Comparison of ENCODE assay signal across 29 cellular contexts in genomic region chr15:65038838-65039237, GRCh38. TPM values are rescaled to one million over a fixed set of nuclear protein-coding genes. Genes with fewer than 3 reads are reported as not detected.
"Had no signal": no experiment of that assay in that cellular context is flagged by ENCODE, and none has a peak within 500 bp of the region (broad histone marks: within the 10 kb centered on the region; RNA-seq: fewer than 3 reads in every experiment).

No MANE protein-coding gene starts in this region.

- H3K4me3 ChIP-seq: Peyer's patch had no signal

- ATAC-seq: activated CD4-positive, CD25-positive, alpha-beta regulatory T cell treated with anti-CD3 and anti-CD28 coated beads, Interleukin-2, amount 50 U/mL, for 24 hours; activated CD8-positive, alpha-beta T cell treated with anti-CD3 and anti-CD28 coated beads, Interleukin-2, amount 10 ng/mL, durations not matched to agents 7 days and 5 days had no signal

- DNase-seq: activated CD4-positive, alpha-beta T cell treated with anti-CD3 and anti-CD28 coated beads for 4 hours; activated CD4-positive, alpha-beta T cell treated with anti-CD3 and anti-CD28 coated beads, Interleukin-2, amount 50 U/mL, for 4 hours; activated CD8-positive, alpha-beta T cell treated with anti-CD3 and anti-CD28 coated beads, Interleukin-2, amount 10 ng/mL, durations not matched to agents 7 days and 5 days; activated effector memory CD4-positive, alpha-beta T cell treated with Interleukin-2 at 50 U/mL for 16 hours; activated naive CD4-positive, alpha-beta T cell; activated T-cell treated with anti-CD3 and anti-CD28 coated beads, Interleukin-2, amount 50 U/mL, for 24 hours; aorta; KG1; NCI-H1092; NCI-H1417 treated with DMSO at 0.1 percent for 48 hours; NCI-H1694; NCI-H2029; NCI-H2107; NCI-H2171 treated with DMSO at 0.1 percent for 48 hours; NCI-H226; NCI-H510A; NCI-H526 treated with DMSO at 0.1 percent for 48 hours; Peyer's patch; SHP77 treated with DMSO at 0.1 percent for 48 hours had no signal

- H3K36me3 ChIP-seq: Peyer's patch had no signal

- H3K9me3 Mint-ChIP-seq: activated naive CD4-positive, alpha-beta T cell treated with anti-CD3 and anti-CD28 coated beads, Interleukin-2, amount 50 U/mL, for 24 hours; activated T-cell treated with anti-CD3 and anti-CD28 coated beads, Interleukin-2, amount 50 U/mL, for 24 hours; activated T-helper 1 cell treated with anti-CD3 and anti-CD28 coated beads, Interleukin-12 subunit alpha, Interleukin-12 subunit beta, Interleukin-2, Interleukin-4 antibody, amounts not matched to agents 30 ng/mL and 10 ng/mL and 1 ng/mL, durations not matched to agents 14 hours and 24 hours and 36 hours; central memory CD8-positive, alpha-beta T cell; T-helper 1 cell treated with Interleukin-12 subunit alpha and Interleukin-12 subunit beta and Interleukin-4 antibody, amounts not matched to agents 30 μg/mL and 1 μg/mL, for 36 hours had no signal

- H3K27me3 ChIP-seq: Peyer's patch had no signal

- FAIRE-seq: bronchial epithelial cell had no signal

- H3K27ac Mint-ChIP-seq: activated CD8-positive, alpha-beta T cell treated with anti-CD3 and anti-CD28 coated beads, Interleukin-2, amount 10 ng/mL, durations not matched to agents 7 days and 5 days; activated naive CD4-positive, alpha-beta T cell treated with anti-CD3 and anti-CD28 coated beads, Interleukin-2, amount 50 U/mL, for 24 hours; activated T-cell treated with anti-CD3 and anti-CD28 coated beads, Interleukin-2, amount 50 U/mL, for 24 hours; activated T-helper 1 cell treated with anti-CD3 and anti-CD28 coated beads, Interleukin-12 subunit alpha, Interleukin-12 subunit beta, Interleukin-2, Interleukin-4 antibody, amounts not matched to agents 30 ng/mL and 10 ng/mL and 1 ng/mL, durations not matched to agents 14 hours and 24 hours and 36 hours; T-helper 1 cell treated with Interleukin-12 subunit alpha and Interleukin-12 subunit beta and Interleukin-4 antibody, amounts not matched to agents 30 μg/mL and 1 μg/mL, for 36 hours had no signal

- H3K27me3 Mint-ChIP-seq: activated naive CD4-positive, alpha-beta T cell treated with anti-CD3 and anti-CD28 coated beads, Interleukin-2, amount 50 U/mL, for 24 hours; activated T-cell treated with anti-CD3 and anti-CD28 coated beads, Interleukin-2, amount 50 U/mL, for 24 hours; central memory CD8-positive, alpha-beta T cell had no signal

- H3K9me3 ChIP-seq: Peyer's patch had no signal

- H3K4me3 Mint-ChIP-seq: activated CD8-positive, alpha-beta T cell treated with anti-CD3 and anti-CD28 coated beads, Interleukin-2, amount 10 ng/mL, durations not matched to agents 7 days and 5 days; activated naive CD4-positive, alpha-beta T cell treated with anti-CD3 and anti-CD28 coated beads, Interleukin-2, amount 50 U/mL, for 24 hours; activated T-cell treated with anti-CD3 and anti-CD28 coated beads, Interleukin-2, amount 50 U/mL, for 24 hours; activated T-helper 1 cell treated with anti-CD3 and anti-CD28 coated beads, Interleukin-12 subunit alpha, Interleukin-12 subunit beta, Interleukin-2, Interleukin-4 antibody, amounts not matched to agents 30 ng/mL and 10 ng/mL and 1 ng/mL, durations not matched to agents 14 hours and 24 hours and 36 hours; central memory CD8-positive, alpha-beta T cell; T-helper 1 cell treated with Interleukin-12 subunit alpha and Interleukin-12 subunit beta and Interleukin-4 antibody, amounts not matched to agents 30 μg/mL and 1 μg/mL, for 36 hours had no signal

- H3K36me3 Mint-ChIP-seq: activated naive CD4-positive, alpha-beta T cell treated with anti-CD3 and anti-CD28 coated beads, Interleukin-2, amount 50 U/mL, for 24 hours had no signal

- H3K27ac ChIP-seq: Peyer's patch, RWPE1 had no signal

RNA-seq across cellular contexts. Expression of gene SLC51B, which starts 6.3 kb away (rescaled TPM):
- total RNA-seq: activated CD8-positive, alpha-beta T cell treated with anti-CD3 and anti-CD28 coated beads, Interleukin-2, amount 10 ng/mL, durations not matched to agents 7 days and 5 days; activated T-helper 1 cell treated with anti-CD3 and anti-CD28 coated beads, Interleukin-12 subunit alpha, Interleukin-12 subunit beta, Interleukin-2, Interleukin-4 antibody, amounts not matched to agents 30 ng/mL and 10 ng/mL and 1 ng/mL, durations not matched to agents 14 hours and 24 hours and 36 hours; aorta; bronchial epithelial cell; M059J had no signal

RNA-seq across cellular contexts. Expression of gene RASL12, which starts 29.0 kb away (rescaled TPM):
- total RNA-seq: activated CD8-positive, alpha-beta T cell treated with anti-CD3 and anti-CD28 coated beads, Interleukin-2, amount 10 ng/mL, durations not matched to agents 7 days and 5 days; activated T-helper 1 cell treated with anti-CD3 and anti-CD28 coated beads, Interleukin-12 subunit alpha, Interleukin-12 subunit beta, Interleukin-2, Interleukin-4 antibody, amounts not matched to agents 30 ng/mL and 10 ng/mL and 1 ng/mL, durations not matched to agents 14 hours and 24 hours and 36 hours; bronchial epithelial cell; LHCN-M2; M059J; SK-MEL-5 had no signal

RNA-seq across cellular contexts. Expression of gene KBTBD13, which starts 37.7 kb away (rescaled TPM):
- total RNA-seq: activated CD8-positive, alpha-beta T cell treated with anti-CD3 and anti-CD28 coated beads, Interleukin-2, amount 10 ng/mL, durations not matched to agents 7 days and 5 days; activated T-helper 1 cell treated with anti-CD3 and anti-CD28 coated beads, Interleukin-12 subunit alpha, Interleukin-12 subunit beta, Interleukin-2, Interleukin-4 antibody, amounts not matched to agents 30 ng/mL and 10 ng/mL and 1 ng/mL, durations not matched to agents 14 hours and 24 hours and 36 hours; bronchial epithelial cell; LHCN-M2; M059J; SK-MEL-5 had no signal
